In the genomic region with DNA sequence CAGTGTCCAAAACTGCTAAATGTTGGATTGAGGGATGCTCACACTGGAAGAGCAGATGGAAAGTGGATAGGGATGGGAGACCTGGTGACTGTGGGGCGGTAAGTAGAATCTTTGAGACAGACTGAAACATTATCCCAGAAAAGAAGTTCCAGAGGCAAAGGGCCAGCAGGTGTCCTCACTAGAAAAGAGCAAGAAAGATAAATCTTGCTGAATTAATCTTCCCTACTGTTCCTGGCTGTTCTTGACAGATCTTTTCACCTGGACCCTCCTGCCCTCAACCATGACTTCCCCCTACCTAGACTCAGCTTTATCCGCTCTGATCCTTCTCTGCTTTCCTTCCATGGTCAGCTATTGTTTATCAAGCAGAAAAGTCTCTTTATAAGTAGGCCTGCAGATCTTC, we compare ENCODE assay signal across 2 cellular contexts.
TF ChIP-seq lines count a peak whose summit lies in the region.

No MANE protein-coding gene starts in this region.

TF ChIP-seq in HCT116, 20 proteins besides CTCF, POLR2A, EP300 and RAD21 (continued from another document):
- TF ChIP-seq TCF7L2 (IDR thresholded peaks at IDR 0.05; ENCODE audit: borderline replicate concordance, extremely low read depth, insufficient read depth, insufficient read length): no peak
- no peak for TF ChIP-seq YY1 (IDR thresholded peaks at IDR 0.05; ENCODE audit: extremely low read depth, insufficient replicate concordance, low read depth, low read length)
- no peak for TF ChIP-seq ELF1 (IDR thresholded peaks at IDR 0.05; ENCODE audit: borderline replicate concordance, low read depth)
- TF ChIP-seq EGR1 (IDR thresholded peaks at IDR 0.05; ENCODE audit: low read depth): no peak
- TF ChIP-seq, protein P1, sequence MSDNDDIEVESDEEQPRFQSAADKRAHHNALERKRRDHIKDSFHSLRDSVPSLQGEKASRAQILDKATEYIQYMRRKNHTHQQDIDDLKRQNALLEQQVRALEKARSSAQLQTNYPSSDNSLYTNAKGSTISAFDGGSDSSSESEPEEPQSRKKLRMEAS (IDR thresholded peaks at IDR 0.05): no peak
TF ChIP-seq in HCT116: peak in this region for 0.

TF ChIP-seq in IMR-90, 13 proteins besides CTCF, POLR2A, EP300 and RAD21:
- TF ChIP-seq, protein P2, sequence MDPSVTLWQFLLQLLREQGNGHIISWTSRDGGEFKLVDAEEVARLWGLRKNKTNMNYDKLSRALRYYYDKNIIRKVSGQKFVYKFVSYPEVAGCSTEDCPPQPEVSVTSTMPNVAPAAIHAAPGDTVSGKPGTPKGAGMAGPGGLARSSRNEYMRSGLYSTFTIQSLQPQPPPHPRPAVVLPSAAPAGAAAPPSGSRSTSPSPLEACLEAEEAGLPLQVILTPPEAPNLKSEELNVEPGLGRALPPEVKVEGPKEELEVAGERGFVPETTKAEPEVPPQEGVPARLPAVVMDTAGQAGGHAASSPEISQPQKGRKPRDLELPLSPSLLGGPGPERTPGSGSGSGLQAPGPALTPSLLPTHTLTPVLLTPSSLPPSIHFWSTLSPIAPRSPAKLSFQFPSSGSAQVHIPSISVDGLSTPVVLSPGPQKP (IDR thresholded peaks at IDR 0.05; ENCODE audit: borderline replicate concordance, low read depth, low read length): no peak
- TF ChIP-seq MAZ (IDR thresholded peaks at IDR 0.05; ENCODE audit: borderline replicate concordance, low read depth, low read length) (no peak), CHD1 (IDR thresholded peaks at IDR 0.05; ENCODE audit: low read depth, low read length) (no peak), RCOR1 (IDR thresholded peaks at IDR 0.05; ENCODE audit: insufficient replicate concordance, low read length) (no peak), SMC3 (IDR thresholded peaks at IDR 0.05; ENCODE audit: low read depth, low read length) (no peak), BHLHE40 (IDR thresholded peaks at IDR 0.05; ENCODE audit: low read depth, low read length) (no peak), RFX5 (IDR thresholded peaks at IDR 0.05; ENCODE audit: low read depth, low read length) (no peak), CEBPB (IDR thresholded peaks at IDR 0.05; ENCODE audit: low read depth, low read length) (no peak), MAFK (IDR thresholded peaks at IDR 0.05; ENCODE audit: low read depth, low read length) (no peak), NFE2L2 (IDR thresholded peaks at IDR 0.05; ENCODE audit: low read depth, low read length) (no peak)
- TF ChIP-seq, protein P3, sequence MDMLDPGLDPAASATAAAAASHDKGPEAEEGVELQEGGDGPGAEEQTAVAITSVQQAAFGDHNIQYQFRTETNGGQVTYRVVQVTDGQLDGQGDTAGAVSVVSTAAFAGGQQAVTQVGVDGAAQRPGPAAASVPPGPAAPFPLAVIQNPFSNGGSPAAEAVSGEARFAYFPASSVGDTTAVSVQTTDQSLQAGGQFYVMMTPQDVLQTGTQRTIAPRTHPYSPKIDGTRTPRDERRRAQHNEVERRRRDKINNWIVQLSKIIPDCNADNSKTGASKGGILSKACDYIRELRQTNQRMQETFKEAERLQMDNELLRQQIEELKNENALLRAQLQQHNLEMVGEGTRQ (IDR thresholded peaks at IDR 0.05; ENCODE audit: low read depth, low read length): no peak
